ENCODE assay signal across 1 cellular context in the genomic region with DNA sequence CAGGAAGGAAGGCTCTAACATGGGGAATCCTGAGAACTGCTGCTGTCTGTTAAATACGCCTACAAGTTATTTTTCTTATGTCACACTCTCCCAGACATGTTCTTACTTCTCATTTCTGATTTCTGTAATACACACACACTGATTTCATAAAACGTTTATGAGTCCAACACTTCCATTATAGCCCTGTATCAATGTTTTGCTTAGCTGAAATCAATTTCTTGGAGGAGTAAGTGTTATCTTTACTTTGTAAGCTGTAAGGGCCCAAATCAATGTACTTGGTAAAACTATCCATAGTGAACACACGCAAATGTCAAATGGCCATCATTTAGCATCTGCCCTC.
TF ChIP-seq lines count a peak whose summit lies in the region.

No MANE protein-coding gene starts in this region.

TF ChIP-seq in GM12878, 131 proteins besides CTCF, POLR2A, EP300 and RAD21 (continued from another document):
- TF ChIP-seq, protein P1, sequence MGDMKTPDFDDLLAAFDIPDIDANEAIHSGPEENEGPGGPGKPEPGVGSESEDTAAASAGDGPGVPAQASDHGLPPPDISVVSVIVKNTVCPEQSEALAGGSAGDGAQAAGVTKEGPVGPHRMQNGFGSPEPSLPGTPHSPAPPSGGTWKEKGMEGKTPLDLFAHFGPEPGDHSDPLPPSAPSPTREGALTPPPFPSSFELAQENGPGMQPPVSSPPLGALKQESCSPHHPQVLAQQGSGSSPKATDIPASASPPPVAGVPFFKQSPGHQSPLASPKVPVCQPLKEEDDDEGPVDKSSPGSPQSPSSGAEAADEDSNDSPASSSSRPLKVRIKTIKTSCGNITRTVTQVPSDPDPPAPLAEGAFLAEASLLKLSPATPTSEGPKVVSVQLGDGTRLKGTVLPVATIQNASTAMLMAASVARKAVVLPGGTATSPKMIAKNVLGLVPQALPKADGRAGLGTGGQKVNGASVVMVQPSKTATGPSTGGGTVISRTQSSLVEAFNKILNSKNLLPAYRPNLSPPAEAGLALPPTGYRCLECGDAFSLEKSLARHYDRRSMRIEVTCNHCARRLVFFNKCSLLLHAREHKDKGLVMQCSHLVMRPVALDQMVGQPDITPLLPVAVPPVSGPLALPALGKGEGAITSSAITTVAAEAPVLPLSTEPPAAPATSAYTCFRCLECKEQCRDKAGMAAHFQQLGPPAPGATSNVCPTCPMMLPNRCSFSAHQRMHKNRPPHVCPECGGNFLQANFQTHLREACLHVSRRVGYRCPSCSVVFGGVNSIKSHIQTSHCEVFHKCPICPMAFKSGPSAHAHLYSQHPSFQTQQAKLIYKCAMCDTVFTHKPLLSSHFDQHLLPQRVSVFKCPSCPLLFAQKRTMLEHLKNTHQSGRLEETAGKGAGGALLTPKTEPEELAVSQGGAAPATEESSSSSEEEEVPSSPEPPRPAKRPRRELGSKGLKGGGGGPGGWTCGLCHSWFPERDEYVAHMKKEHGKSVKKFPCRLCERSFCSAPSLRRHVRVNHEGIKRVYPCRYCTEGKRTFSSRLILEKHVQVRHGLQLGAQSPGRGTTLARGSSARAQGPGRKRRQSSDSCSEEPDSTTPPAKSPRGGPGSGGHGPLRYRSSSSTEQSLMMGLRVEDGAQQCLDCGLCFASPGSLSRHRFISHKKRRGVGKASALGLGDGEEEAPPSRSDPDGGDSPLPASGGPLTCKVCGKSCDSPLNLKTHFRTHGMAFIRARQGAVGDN (IDR thresholded peaks at IDR 0.05) = peak; percentile 98; the same call in 1 of the 2 replicates
- TF ChIP-seq, protein P2, sequence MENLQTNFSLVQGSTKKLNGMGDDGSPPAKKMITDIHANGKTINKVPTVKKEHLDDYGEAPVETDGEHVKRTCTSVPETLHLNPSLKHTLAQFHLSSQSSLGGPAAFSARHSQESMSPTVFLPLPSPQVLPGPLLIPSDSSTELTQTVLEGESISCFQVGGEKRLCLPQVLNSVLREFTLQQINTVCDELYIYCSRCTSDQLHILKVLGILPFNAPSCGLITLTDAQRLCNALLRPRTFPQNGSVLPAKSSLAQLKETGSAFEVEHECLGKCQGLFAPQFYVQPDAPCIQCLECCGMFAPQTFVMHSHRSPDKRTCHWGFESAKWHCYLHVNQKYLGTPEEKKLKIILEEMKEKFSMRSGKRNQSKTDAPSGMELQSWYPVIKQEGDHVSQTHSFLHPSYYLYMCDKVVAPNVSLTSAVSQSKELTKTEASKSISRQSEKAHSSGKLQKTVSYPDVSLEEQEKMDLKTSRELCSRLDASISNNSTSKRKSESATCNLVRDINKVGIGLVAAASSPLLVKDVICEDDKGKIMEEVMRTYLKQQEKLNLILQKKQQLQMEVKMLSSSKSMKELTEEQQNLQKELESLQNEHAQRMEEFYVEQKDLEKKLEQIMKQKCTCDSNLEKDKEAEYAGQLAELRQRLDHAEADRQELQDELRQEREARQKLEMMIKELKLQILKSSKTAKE (IDR thresholded peaks at IDR 0.05; ENCODE audit: low read depth, poor library complexity, severe bottlenecking) = peak; percentile 32
- TF ChIP-seq IRF4 (IDR thresholded peaks at IDR 0.05; ENCODE audit: low read depth, low read length) (no peak), MEF2B (IDR thresholded peaks at IDR 0.05; ENCODE audit: partially characterized antibody, poor library complexity, severe bottlenecking) (peak; percentile 28), MTA3 (IDR thresholded peaks at IDR 0.05; ENCODE audit: borderline replicate concordance, low read length) (no peak), NBN (IDR thresholded peaks at IDR 0.05) (0 out of 2 replicates have a peak, but pooled peaks have one; percentile 22), TCF3 (IDR thresholded peaks at IDR 0.05; ENCODE audit: borderline replicate concordance, insufficient read depth, low read depth, low read length) (no peak), RBBP5 (conservative IDR thresholded peaks at IDR 0.05) (no peak), MXI1 (IDR thresholded peaks at IDR 0.05; ENCODE audit: low read depth, low read length) (0 out of 2 replicates have a peak, but pooled peaks have one; percentile 76), STAT3 (IDR thresholded peaks at IDR 0.05; ENCODE audit: low read depth, low read length) (0 out of 2 replicates have a peak, but pooled peaks have one; percentile 35)
- TF ChIP-seq, protein P3, sequence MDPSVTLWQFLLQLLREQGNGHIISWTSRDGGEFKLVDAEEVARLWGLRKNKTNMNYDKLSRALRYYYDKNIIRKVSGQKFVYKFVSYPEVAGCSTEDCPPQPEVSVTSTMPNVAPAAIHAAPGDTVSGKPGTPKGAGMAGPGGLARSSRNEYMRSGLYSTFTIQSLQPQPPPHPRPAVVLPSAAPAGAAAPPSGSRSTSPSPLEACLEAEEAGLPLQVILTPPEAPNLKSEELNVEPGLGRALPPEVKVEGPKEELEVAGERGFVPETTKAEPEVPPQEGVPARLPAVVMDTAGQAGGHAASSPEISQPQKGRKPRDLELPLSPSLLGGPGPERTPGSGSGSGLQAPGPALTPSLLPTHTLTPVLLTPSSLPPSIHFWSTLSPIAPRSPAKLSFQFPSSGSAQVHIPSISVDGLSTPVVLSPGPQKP (IDR thresholded peaks at IDR 0.05; ENCODE audit: low read depth, low read length) = no peak
TF ChIP-seq in GM12878: peak in this region for 12.
